Comparison of ENCODE assay signal across 9 cellular contexts in the genomic region with DNA sequence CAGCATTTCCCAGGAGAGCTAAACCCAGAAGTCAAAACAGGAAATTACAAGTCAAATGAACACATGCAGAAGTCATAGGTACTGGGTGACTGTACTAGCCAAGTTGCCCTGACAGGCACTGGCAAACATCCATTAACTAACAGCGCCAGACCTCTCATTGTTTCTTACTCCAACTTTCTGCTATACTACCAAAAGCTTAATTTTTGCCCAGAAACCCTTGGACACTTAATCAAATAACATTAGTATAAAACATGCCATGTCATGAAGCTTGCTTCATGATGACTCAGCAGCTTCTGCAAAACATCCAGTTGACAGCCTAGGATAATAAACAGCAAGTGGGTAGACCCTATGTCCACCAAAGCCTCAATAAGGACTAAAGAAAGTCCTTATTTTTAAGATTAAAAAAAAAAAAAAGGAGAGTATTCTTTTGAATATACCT. TPM values are rescaled to one million over a fixed set of nuclear protein-coding genes. Genes with fewer than 3 reads are reported as not detected.
A peak's percentile ranks its signal among the peaks of the same experiment; 100 is the strongest.
DNase-seq lines count a peak whose midpoint lies in the region; ATAC-seq, FAIRE-seq and TF ChIP-seq lines count a peak whose summit lies in the region.
"Had no signal": no experiment of that assay in that cellular context is flagged by ENCODE, and none has a peak within 500 bp of the region (broad histone marks: within the 10 kb centered on the region; RNA-seq: fewer than 3 reads in every experiment).

No MANE protein-coding gene starts in this region.

- H3K79me1 ChIP-seq in mesenchymal stem cell (replicated peaks; ENCODE audit: low read length, poor library complexity, severe bottlenecking), result peaks cover 6% of the 10 kb centered on the region

- H3K4me3 ChIP-seq in MG63 (peak overlapping the region; percentile 81), adrenal gland (no peak overlapping the region), mesenchymal stem cell (ENCODE audit: insufficient read depth in 1 of 2, low read depth in 1 of 2, low read length in 2 of 2) (peak overlapping the region in 1 of 2 experiments; percentile 53)

- no peak overlapping the region for H2BK120ac ChIP-seq in mesenchymal stem cell (ENCODE audit: low read depth, low read length)

- no peak for TF ChIP-seq CTCF in adrenal gland (IDR thresholded peaks at IDR 0.05)

- no peaks in the 10 kb centered on the region for H3K9me3 ChIP-seq in MG63
- no peaks in the 10 kb centered on the region for H3K9me3 ChIP-seq in adrenal gland (replicated peaks in 1 of 3)
- H3K9me3 ChIP-seq in mesenchymal stem cell (ENCODE audit: control insufficient read depth, low read length), result no peaks in the 10 kb centered on the region

- DNase-seq in ELR (ENCODE audit: low read depth) (peak; percentile 89), MG63 (peak; percentile 80), adrenal gland (peak; percentile 37 to 76 (median 56)), mesenchymal stem cell (peak; percentile 88), GM12891 (ENCODE audit: insufficient read length, low spot score) (no peak), NCI-H1930 (lab: John Stamatoyannopoulos, UW) (no peak)

- H2BK5ac ChIP-seq in mesenchymal stem cell (ENCODE audit: low read depth, low read length, poor library complexity, severe bottlenecking), result no peak overlapping the region

- no peak overlapping the region for H2AK5ac ChIP-seq in mesenchymal stem cell (ENCODE audit: low read length, severe bottlenecking)

- H3K4me2 ChIP-seq in mesenchymal stem cell (ENCODE audit: low read length, poor library complexity, severe bottlenecking), result no peak overlapping the region

- H4K8ac ChIP-seq in mesenchymal stem cell (ENCODE audit: low read length), result no peak overlapping the region

- no peak overlapping the region for H3K18ac ChIP-seq in mesenchymal stem cell (ENCODE audit: low read depth in 1 of 2, low read length in 2 of 2)

- WGBS in adrenal gland, 4 donors, result 14 to 22% (median 19%) methylated on average over 1 of the region's 1 CpG
- 23% methylated on average over 1 of the region's 1 CpG for WGBS in mesenchymal stem cell

- H2BK15ac ChIP-seq in mesenchymal stem cell (ENCODE audit: low read depth, poor library complexity, severe bottlenecking), result no peak overlapping the region

- no peak overlapping the region for H3K14ac ChIP-seq in mesenchymal stem cell (ENCODE audit: low read length in 2 of 2)

- H3K27me3 ChIP-seq in MG63 (no peaks in the 10 kb centered on the region), adrenal gland (no peaks in the 10 kb centered on the region), mesenchymal stem cell (ENCODE audit: control insufficient read depth in 1 of 2, insufficient read depth in 1 of 2, low read length in 2 of 2) (no peaks in the 10 kb centered on the region)

- ATAC-seq in GM18511 (IDR thresholded peaks at IDR 0.05; ENCODE audit: unreplicated experiment), result no peak
- ATAC-seq in HG03520 (IDR thresholded peaks at IDR 0.05; ENCODE audit: unreplicated experiment), result no peak

- no peak for FAIRE-seq in GM12891 (lab: Jason Lieb, UNC)
- FAIRE-seq: TTC549 had no signal

- no peak overlapping the region for H3K23ac ChIP-seq in mesenchymal stem cell (ENCODE audit: low read length in 2 of 2)

- H3K4me1 ChIP-seq in adrenal gland (replicated peaks in 1 of 2) (peaks cover 46 to 59% of the 10 kb centered on the region in 2 donors), mesenchymal stem cell (ENCODE audit: control insufficient read depth, insufficient read depth, low read depth, low read length) (peaks cover 6% of the 10 kb centered on the region)

- no peak overlapping the region for H2BK12ac ChIP-seq in mesenchymal stem cell (ENCODE audit: low read length in 2 of 2)

- TF ChIP-seq POLR2A in adrenal gland (IDR thresholded peaks at IDR 0.05) (no peak), GM12891 (IDR thresholded peaks at IDR 0.05; ENCODE audit: low read depth, low read length) (no peak)

- H4K91ac ChIP-seq in mesenchymal stem cell (ENCODE audit: low read length), result no peak overlapping the region

- peak overlapping the region; percentile 70 for H3K9ac ChIP-seq in mesenchymal stem cell (ENCODE audit: low read length)

- H3K36me3 ChIP-seq in MG63, result peaks cover 7% of the 10 kb centered on the region; the same call in 1 of the 2 replicates
- H3K36me3 ChIP-seq in adrenal gland (replicated peaks in 1 of 2), result no peaks in the 10 kb centered on the region
- peaks cover 0 to under 1% of the 10 kb centered on the region in 2 experiments for H3K36me3 ChIP-seq in mesenchymal stem cell (ENCODE audit: control insufficient read depth in 1 of 2, insufficient read depth in 2 of 2, low read depth in 1 of 2, low read length in 2 of 2)

- peak overlapping the region; percentile 12 to 65 (median 20) for H3K27ac ChIP-seq in adrenal gland
- H3K27ac ChIP-seq in mesenchymal stem cell (ENCODE audit: low read length, poor library complexity, severe bottlenecking), result peak overlapping the region; percentile 8

- intact Hi-C loops in adrenal gland (cut with DNase I), result loop anchor here in 1 of 2 donors (10.0 kb wide), 1 partner anchor 98 kb away; a partner anchor contains a TSS

- H2AFZ ChIP-seq in mesenchymal stem cell (ENCODE audit: low read depth, low read length), result no peak overlapping the region

- no peak overlapping the region for H3K4ac ChIP-seq in mesenchymal stem cell (ENCODE audit: low read depth in 1 of 2, low read length in 2 of 2)

TF ChIP-seq in GM12891, 5 proteins besides CTCF, POLR2A, EP300 and RAD21:
- TF ChIP-seq POLR2AphosphoS5 (IDR thresholded peaks at IDR 0.05; ENCODE audit: low read depth, low read length), result no peak
- TF ChIP-seq TAF1 (IDR thresholded peaks at IDR 0.05; ENCODE audit: low read depth, low read length), result no peak
- TF ChIP-seq SPI1 (IDR thresholded peaks at IDR 0.05; ENCODE audit: low read depth, low read length), result no peak
- TF ChIP-seq POU2F2 (IDR thresholded peaks at IDR 0.05; ENCODE audit: low read depth, low read length), result no peak

RNA-seq across cellular contexts. Expression of a gene that starts 3.5 kb away (rescaled TPM):
- 16.5 and 20.6 TPM in 2 replicates for total RNA-seq in MG63 (2014; rRNA removed; shearing (Covaris generic); ENCODE audit: low replicate concordance)
- total RNA-seq in adrenal gland, result 10 to 100 TPM; 17.1 to 31.4 (median 28.2) TPM
- 10 to 100 TPM in 1 of 3 donors, 1 to 10 TPM in 2; 4.6 to 29.5 (median 6.7) TPM for polyA plus RNA-seq in adrenal gland
- polyA plus RNA-seq in mesenchymal stem cell (2013, experiment 1 of 2), result 18.9 TPM
- polyA plus RNA-seq in mesenchymal stem cell (2013, experiment 2 of 2), result 18.9 TPM
- polyA plus RNA-seq in GM12891 (2012; ENCODE audit: low read depth, missing spikeins), result 18.9 TPM

Comparison
In these comparisons a context has a peak if more than half of its experiments do, and no peak if none do; other contexts are left out.
1. DNase-seq: peak in ELR (single experiment), MG63 (single experiment), adrenal gland (7 of 7) and mesenchymal stem cell (single experiment); none in GM12891 (single experiment) and NCI-H1930 (0 of 2).